ENCODE assay signal across 9 cellular contexts in genomic region chr3:120506828-120507774, GRCh38. TPM values are rescaled to one million over a fixed set of nuclear protein-coding genes. Genes with fewer than 3 reads are reported as not detected.
DNase-seq lines count a peak whose midpoint lies in the region; ATAC-seq, FAIRE-seq and TF ChIP-seq lines count a peak whose summit lies in the region.
"Had no signal": no experiment of that assay in that cellular context is flagged by ENCODE, and none has a peak within 500 bp of the region (broad histone marks: within the 10 kb centered on the region; RNA-seq: fewer than 3 reads in every experiment).

No MANE protein-coding gene starts in this region.

- no peaks in the 10 kb centered on the region for H3K27me3 ChIP-seq in esophagus muscularis mucosa
- no peaks in the 10 kb centered on the region for H3K27me3 ChIP-seq in neuron (ENCODE audit: insufficient read depth, low read length)

- no peak for TF ChIP-seq POLR2A in esophagus muscularis mucosa (IDR thresholded peaks at IDR 0.05; ENCODE audit: low read depth)

- peak overlapping the region; percentile 22 for H2AFZ ChIP-seq in neuron (ENCODE audit: low read depth, low read length)

- H3K27ac ChIP-seq in esophagus muscularis mucosa (replicated peaks in 1 of 4) = peak overlapping the region in 3 of 4 donors; percentile 25 to 44 (median 40)

- no peaks in the 10 kb centered on the region; the same call in 1 of the 2 replicates for H3K27me3 Mint-ChIP-seq in HFFc6 (ENCODE audit: insufficient read depth)

- H3K4me1 Mint-ChIP-seq in HFFc6 (ENCODE audit: low read depth) = peaks cover 26% of the 10 kb centered on the region
- H3K4me1 Mint-ChIP-seq: naive thymus-derived CD8-positive, alpha-beta T cell had no signal

- TF ChIP-seq EP300 in esophagus muscularis mucosa (IDR thresholded peaks at IDR 0.05) = no peak

- ATAC-seq in GM21737 (IDR thresholded peaks at IDR 0.05; ENCODE audit: unreplicated experiment) (no peak), HG02970 (IDR thresholded peaks at IDR 0.05; ENCODE audit: low FRiP score, unreplicated experiment) (no peak)
- ATAC-seq: naive thymus-derived CD8-positive, alpha-beta T cell had no signal

- peak; percentile 18 for FAIRE-seq in RCC 7860 (lab: Jason Lieb, UNC)

- intact Hi-C loops in esophagus muscularis mucosa (cut with DNase I) = loop anchor here (5.0 to 10.0 kb wide), 3 partner anchors 50 to 162 kb away; partner anchors contain the start of gene LRRC58

- TF ChIP-seq CTCF in HFFc6 (IDR thresholded peaks at IDR 0.05) (peak; percentile 88), esophagus muscularis mucosa (IDR thresholded peaks at IDR 0.05) (peak; percentile 58 to 71 (median 65))

- peaks cover 8% of the 10 kb centered on the region for H3K9me3 Mint-ChIP-seq in HFFc6

- H3K4me1 ChIP-seq in esophagus muscularis mucosa (peaks cover 16 to 27% (median 21%) of the 10 kb centered on the region in 4 donors), neuron (ENCODE audit: insufficient read depth, low read length) (no peaks in the 10 kb centered on the region)

- H3K27ac Mint-ChIP-seq in HFFc6 = peak overlapping the region; percentile 64
- H3K27ac Mint-ChIP-seq: naive thymus-derived CD8-positive, alpha-beta T cell had no signal

- no peaks in the 10 kb centered on the region for H3K9me3 ChIP-seq in esophagus muscularis mucosa
- no peaks in the 10 kb centered on the region for H3K9me3 ChIP-seq in neuron (ENCODE audit: low read length)

- H3K36me3 ChIP-seq in esophagus muscularis mucosa (no peaks in the 10 kb centered on the region), neuron (ENCODE audit: insufficient read depth, low read length) (no peaks in the 10 kb centered on the region)

- peak; percentile 62 for DNase-seq in DMS53 (lab: John Stamatoyannopoulos, UW)
- DNase-seq in HFFc6 = peak; percentile 55
- peak; percentile 27 for DNase-seq in RCC 7860 (ENCODE audit: low spot score)
- peak; percentile 91 for DNase-seq in esophagus muscularis mucosa (ENCODE audit: extremely low spot score)
- no peak for DNase-seq in stimulated activated naive CD4-positive, alpha-beta T cell treated with Interleukin-2 at 50 U/mL for 16 hours (lab: John Stamatoyannopoulos, UW)

- WGBS in esophagus muscularis mucosa = 53% methylated on average over 10 of the region's 10 CpGs

- peak overlapping the region in 2 of 4 donors; percentile 4 to 21 for H3K4me3 ChIP-seq in esophagus muscularis mucosa
- no peak overlapping the region for H3K4me3 ChIP-seq in neuron (ENCODE audit: low read length)

- peaks cover 8% of the 10 kb centered on the region for H3K36me3 Mint-ChIP-seq in HFFc6 (ENCODE audit: low read depth)
- H3K36me3 Mint-ChIP-seq: naive thymus-derived CD8-positive, alpha-beta T cell had no signal

- peak overlapping the region; percentile 43; the same call in 1 of the 2 replicates for H3K4me3 Mint-ChIP-seq in HFFc6
- H3K4me3 Mint-ChIP-seq: naive thymus-derived CD8-positive, alpha-beta T cell had no signal

RNA-seq across cellular contexts. Expression of gene FSTL1, which starts 56.3 kb away (rescaled TPM):
- 1,000 to 10,000 TPM; 1,595 to 1,958 (median 1,726) TPM for total RNA-seq in HFFc6 (2021; fragmentation: NEBNext Ultra II Directional; extraction: Animal tissue kit (Norgen Biotek cat#: 25700))
- 100 to 1,000 TPM; 409 to 701 (median 677) TPM for total RNA-seq in esophagus muscularis mucosa
